In the genomic region with DNA sequence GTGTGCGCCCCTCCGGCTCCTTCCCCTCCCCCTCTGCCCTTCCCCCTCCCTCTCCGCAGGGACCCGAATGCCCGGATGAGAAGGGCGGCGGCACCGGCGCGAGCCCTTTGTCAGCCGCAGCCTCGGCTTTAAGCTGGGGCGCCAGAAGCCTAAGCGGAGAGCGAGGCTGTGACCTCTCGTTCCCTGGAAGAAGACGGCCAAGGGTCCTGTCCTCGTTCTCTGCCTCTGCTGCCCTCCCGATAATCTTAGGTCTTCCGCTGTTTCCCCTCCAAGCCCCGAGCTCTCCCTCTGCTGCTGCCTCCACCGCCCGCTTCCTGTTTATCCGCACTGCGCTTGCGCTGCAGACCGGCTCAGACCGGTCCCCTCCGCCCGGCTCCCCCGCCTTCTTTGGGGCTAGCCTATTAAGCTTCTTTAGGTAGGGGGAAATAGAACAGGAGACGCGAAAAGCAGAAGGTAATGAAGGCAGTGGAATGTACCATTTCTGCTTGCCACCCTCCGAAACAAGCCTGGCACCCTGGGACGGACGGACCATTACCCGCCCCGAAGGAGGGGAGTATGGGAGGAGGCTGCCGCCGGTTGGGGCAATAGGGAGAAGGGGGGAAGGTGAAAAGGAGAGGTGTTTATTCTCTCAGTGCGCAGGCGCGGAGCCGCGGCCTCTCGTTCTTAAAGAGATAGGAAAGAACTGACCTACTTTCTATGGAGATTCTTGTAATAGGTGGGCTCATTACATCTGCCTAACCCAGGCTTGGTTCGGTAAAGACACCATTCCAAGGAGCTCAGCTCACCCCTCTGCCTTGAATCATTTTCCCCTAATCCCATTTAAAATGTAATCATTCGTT, we compare ENCODE assay signal across 1 cellular context.
TF ChIP-seq lines count a peak whose summit lies in the region.

A gene (minus strand): TSS at position 326 of the 839 bp plus-strand sequence. CDS start 422 bp downstream, outside the sequence.

TF ChIP-seq in GM12878, 131 proteins besides CTCF, POLR2A, EP300 and RAD21 (continued from another document and continues in another):
- TF ChIP-seq, protein P1, sequence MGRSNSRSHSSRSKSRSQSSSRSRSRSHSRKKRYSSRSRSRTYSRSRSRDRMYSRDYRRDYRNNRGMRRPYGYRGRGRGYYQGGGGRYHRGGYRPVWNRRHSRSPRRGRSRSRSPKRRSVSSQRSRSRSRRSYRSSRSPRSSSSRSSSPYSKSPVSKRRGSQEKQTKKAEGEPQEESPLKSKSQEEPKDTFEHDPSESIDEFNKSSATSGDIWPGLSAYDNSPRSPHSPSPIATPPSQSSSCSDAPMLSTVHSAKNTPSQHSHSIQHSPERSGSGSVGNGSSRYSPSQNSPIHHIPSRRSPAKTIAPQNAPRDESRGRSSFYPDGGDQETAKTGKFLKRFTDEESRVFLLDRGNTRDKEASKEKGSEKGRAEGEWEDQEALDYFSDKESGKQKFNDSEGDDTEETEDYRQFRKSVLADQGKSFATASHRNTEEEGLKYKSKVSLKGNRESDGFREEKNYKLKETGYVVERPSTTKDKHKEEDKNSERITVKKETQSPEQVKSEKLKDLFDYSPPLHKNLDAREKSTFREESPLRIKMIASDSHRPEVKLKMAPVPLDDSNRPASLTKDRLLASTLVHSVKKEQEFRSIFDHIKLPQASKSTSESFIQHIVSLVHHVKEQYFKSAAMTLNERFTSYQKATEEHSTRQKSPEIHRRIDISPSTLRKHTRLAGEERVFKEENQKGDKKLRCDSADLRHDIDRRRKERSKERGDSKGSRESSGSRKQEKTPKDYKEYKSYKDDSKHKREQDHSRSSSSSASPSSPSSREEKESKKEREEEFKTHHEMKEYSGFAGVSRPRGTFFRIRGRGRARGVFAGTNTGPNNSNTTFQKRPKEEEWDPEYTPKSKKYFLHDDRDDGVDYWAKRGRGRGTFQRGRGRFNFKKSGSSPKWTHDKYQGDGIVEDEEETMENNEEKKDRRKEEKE (IDR thresholded peaks at IDR 0.05), result peak; percentile 95
- TF ChIP-seq, protein P2, sequence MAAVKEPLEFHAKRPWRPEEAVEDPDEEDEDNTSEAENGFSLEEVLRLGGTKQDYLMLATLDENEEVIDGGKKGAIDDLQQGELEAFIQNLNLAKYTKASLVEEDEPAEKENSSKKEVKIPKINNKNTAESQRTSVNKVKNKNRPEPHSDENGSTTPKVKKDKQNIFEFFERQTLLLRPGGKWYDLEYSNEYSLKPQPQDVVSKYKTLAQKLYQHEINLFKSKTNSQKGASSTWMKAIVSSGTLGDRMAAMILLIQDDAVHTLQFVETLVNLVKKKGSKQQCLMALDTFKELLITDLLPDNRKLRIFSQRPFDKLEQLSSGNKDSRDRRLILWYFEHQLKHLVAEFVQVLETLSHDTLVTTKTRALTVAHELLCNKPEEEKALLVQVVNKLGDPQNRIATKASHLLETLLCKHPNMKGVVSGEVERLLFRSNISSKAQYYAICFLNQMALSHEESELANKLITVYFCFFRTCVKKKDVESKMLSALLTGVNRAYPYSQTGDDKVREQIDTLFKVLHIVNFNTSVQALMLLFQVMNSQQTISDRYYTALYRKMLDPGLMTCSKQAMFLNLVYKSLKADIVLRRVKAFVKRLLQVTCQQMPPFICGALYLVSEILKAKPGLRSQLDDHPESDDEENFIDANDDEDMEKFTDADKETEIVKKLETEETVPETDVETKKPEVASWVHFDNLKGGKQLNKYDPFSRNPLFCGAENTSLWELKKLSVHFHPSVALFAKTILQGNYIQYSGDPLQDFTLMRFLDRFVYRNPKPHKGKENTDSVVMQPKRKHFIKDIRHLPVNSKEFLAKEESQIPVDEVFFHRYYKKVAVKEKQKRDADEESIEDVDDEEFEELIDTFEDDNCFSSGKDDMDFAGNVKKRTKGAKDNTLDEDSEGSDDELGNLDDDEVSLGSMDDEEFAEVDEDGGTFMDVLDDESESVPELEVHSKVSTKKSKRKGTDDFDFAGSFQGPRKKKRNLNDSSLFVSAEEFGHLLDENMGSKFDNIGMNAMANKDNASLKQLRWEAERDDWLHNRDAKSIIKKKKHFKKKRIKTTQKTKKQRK (IDR thresholded peaks at IDR 0.05; ENCODE audit: low read depth, low read length), result no peak
- TF ChIP-seq BCL11A (IDR thresholded peaks at IDR 0.05; ENCODE audit: low read depth, low read length), result 0 out of 2 replicates have a peak, but pooled peaks have one; percentile 6
- TF ChIP-seq, protein P3, sequence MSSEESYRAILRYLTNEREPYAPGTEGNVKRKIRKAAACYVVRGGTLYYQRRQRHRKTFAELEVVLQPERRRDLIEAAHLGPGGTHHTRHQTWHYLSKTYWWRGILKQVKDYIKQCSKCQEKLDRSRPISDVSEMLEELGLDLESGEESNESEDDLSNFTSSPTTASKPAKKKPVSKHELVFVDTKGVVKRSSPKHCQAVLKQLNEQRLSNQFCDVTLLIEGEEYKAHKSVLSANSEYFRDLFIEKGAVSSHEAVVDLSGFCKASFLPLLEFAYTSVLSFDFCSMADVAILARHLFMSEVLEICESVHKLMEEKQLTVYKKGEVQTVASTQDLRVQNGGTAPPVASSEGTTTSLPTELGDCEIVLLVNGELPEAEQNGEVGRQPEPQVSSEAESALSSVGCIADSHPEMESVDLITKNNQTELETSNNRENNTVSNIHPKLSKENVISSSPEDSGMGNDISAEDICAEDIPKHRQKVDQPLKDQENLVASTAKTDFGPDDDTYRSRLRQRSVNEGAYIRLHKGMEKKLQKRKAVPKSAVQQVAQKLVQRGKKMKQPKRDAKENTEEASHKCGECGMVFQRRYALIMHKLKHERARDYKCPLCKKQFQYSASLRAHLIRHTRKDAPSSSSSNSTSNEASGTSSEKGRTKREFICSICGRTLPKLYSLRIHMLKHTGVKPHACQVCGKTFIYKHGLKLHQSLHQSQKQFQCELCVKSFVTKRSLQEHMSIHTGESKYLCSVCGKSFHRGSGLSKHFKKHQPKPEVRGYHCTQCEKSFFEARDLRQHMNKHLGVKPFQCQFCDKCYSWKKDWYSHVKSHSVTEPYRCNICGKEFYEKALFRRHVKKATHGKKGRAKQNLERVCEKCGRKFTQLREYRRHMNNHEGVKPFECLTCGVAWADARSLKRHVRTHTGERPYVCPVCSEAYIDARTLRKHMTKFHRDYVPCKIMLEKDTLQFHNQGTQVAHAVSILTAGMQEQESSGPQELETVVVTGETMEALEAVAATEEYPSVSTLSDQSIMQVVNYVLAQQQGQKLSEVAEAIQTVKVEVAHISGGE (CRISPR knock-in tag; IDR thresholded peaks at IDR 0.05), result no peak
- TF ChIP-seq MYC (IDR thresholded peaks at IDR 0.05; ENCODE audit: insufficient read depth, insufficient read length, insufficient replicate concordance, low read length, severe bottlenecking), result no peak
- TF ChIP-seq, protein P4, sequence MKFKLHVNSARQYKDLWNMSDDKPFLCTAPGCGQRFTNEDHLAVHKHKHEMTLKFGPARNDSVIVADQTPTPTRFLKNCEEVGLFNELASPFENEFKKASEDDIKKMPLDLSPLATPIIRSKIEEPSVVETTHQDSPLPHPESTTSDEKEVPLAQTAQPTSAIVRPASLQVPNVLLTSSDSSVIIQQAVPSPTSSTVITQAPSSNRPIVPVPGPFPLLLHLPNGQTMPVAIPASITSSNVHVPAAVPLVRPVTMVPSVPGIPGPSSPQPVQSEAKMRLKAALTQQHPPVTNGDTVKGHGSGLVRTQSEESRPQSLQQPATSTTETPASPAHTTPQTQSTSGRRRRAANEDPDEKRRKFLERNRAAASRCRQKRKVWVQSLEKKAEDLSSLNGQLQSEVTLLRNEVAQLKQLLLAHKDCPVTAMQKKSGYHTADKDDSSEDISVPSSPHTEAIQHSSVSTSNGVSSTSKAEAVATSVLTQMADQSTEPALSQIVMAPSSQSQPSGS (IDR thresholded peaks at IDR 0.05; ENCODE audit: low read length), result no peak
- TF ChIP-seq SREBF1 (IDR thresholded peaks at IDR 0.05; ENCODE audit: low read length), result peak; percentile 99
- TF ChIP-seq EZH2 (IDR thresholded peaks at IDR 0.05; ENCODE audit: borderline replicate concordance, control insufficient read depth, low read depth, low read length), result no peak
- no peak; the same call in 1 of the 2 replicates for TF ChIP-seq ZBED1 (IDR thresholded peaks at IDR 0.05; ENCODE audit: borderline replicate concordance)
- TF ChIP-seq NRF1 (conservative IDR thresholded peaks at IDR 0.05; ENCODE audit: low read depth, low read length), result peak; percentile 75
- TF ChIP-seq NFYA (IDR thresholded peaks at IDR 0.05; ENCODE audit: borderline replicate concordance, low read depth, low read length), result no peak
- TF ChIP-seq NFIC (IDR thresholded peaks at IDR 0.05; ENCODE audit: low read depth, low read length), result peak; percentile 72
- TF ChIP-seq ZNF217 (IDR thresholded peaks at IDR 0.05), result no peak
- peak; percentile 100 for TF ChIP-seq JUND (IDR thresholded peaks at IDR 0.05; ENCODE audit: low read depth, low read length)
- TF ChIP-seq CHD1 (IDR thresholded peaks at IDR 0.05; ENCODE audit: low read depth, low read length), result peak; percentile 100
- peak; percentile 70 for TF ChIP-seq CREB1 (IDR thresholded peaks at IDR 0.05; ENCODE audit: low read depth)
- peak; percentile 99 for TF ChIP-seq FOXK2 (IDR thresholded peaks at IDR 0.05)
- TF ChIP-seq, protein P5, sequence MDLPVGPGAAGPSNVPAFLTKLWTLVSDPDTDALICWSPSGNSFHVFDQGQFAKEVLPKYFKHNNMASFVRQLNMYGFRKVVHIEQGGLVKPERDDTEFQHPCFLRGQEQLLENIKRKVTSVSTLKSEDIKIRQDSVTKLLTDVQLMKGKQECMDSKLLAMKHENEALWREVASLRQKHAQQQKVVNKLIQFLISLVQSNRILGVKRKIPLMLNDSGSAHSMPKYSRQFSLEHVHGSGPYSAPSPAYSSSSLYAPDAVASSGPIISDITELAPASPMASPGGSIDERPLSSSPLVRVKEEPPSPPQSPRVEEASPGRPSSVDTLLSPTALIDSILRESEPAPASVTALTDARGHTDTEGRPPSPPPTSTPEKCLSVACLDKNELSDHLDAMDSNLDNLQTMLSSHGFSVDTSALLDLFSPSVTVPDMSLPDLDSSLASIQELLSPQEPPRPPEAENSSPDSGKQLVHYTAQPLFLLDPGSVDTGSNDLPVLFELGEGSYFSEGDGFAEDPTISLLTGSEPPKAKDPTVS (IDR thresholded peaks at IDR 0.05; ENCODE audit: low read depth, low read length), result no peak
- TF ChIP-seq, protein P6, sequence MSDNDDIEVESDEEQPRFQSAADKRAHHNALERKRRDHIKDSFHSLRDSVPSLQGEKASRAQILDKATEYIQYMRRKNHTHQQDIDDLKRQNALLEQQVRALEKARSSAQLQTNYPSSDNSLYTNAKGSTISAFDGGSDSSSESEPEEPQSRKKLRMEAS (IDR thresholded peaks at IDR 0.05; ENCODE audit: low read depth, low read length), result no peak; the same call in 1 of the 2 replicates
- no peak for TF ChIP-seq SUPT20H (IDR thresholded peaks at IDR 0.05; ENCODE audit: borderline replicate concordance, control insufficient read depth, low read depth, low read length)
- TF ChIP-seq CEBPB (IDR thresholded peaks at IDR 0.05; ENCODE audit: borderline replicate concordance in 1 of 2, low read depth in 2 of 2, low read length in 2 of 2), result no peak
- TF ChIP-seq, protein P7, sequence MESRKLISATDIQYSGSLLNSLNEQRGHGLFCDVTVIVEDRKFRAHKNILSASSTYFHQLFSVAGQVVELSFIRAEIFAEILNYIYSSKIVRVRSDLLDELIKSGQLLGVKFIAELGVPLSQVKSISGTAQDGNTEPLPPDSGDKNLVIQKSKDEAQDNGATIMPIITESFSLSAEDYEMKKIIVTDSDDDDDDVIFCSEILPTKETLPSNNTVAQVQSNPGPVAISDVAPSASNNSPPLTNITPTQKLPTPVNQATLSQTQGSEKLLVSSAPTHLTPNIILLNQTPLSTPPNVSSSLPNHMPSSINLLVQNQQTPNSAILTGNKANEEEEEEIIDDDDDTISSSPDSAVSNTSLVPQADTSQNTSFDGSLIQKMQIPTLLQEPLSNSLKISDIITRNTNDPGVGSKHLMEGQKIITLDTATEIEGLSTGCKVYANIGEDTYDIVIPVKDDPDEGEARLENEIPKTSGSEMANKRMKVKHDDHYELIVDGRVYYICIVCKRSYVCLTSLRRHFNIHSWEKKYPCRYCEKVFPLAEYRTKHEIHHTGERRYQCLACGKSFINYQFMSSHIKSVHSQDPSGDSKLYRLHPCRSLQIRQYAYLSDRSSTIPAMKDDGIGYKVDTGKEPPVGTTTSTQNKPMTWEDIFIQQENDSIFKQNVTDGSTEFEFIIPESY (IDR thresholded peaks at IDR 0.05), result 0 out of 2 replicates have a peak, but pooled peaks have one; percentile 42
- peak; percentile 86 for TF ChIP-seq RB1 (IDR thresholded peaks at IDR 0.05; ENCODE audit: borderline replicate concordance)
- peak; percentile 97; the same call in 1 of the 2 replicates for TF ChIP-seq STAT1 (conservative IDR thresholded peaks at IDR 0.05)
- peak; percentile 65 for TF ChIP-seq IKZF1 (conservative IDR thresholded peaks at IDR 0.05)
- TF ChIP-seq TAF1 (IDR thresholded peaks at IDR 0.05; ENCODE audit: borderline replicate concordance, low read depth, low read length), result peak; percentile 100
- peak; percentile 93 for TF ChIP-seq SP1 (IDR thresholded peaks at IDR 0.05; ENCODE audit: low read depth, low read length)
- no peak for TF ChIP-seq ZNF274 (IDR thresholded peaks at IDR 0.05; ENCODE audit: insufficient read depth, insufficient read length)
- TF ChIP-seq, protein P8, sequence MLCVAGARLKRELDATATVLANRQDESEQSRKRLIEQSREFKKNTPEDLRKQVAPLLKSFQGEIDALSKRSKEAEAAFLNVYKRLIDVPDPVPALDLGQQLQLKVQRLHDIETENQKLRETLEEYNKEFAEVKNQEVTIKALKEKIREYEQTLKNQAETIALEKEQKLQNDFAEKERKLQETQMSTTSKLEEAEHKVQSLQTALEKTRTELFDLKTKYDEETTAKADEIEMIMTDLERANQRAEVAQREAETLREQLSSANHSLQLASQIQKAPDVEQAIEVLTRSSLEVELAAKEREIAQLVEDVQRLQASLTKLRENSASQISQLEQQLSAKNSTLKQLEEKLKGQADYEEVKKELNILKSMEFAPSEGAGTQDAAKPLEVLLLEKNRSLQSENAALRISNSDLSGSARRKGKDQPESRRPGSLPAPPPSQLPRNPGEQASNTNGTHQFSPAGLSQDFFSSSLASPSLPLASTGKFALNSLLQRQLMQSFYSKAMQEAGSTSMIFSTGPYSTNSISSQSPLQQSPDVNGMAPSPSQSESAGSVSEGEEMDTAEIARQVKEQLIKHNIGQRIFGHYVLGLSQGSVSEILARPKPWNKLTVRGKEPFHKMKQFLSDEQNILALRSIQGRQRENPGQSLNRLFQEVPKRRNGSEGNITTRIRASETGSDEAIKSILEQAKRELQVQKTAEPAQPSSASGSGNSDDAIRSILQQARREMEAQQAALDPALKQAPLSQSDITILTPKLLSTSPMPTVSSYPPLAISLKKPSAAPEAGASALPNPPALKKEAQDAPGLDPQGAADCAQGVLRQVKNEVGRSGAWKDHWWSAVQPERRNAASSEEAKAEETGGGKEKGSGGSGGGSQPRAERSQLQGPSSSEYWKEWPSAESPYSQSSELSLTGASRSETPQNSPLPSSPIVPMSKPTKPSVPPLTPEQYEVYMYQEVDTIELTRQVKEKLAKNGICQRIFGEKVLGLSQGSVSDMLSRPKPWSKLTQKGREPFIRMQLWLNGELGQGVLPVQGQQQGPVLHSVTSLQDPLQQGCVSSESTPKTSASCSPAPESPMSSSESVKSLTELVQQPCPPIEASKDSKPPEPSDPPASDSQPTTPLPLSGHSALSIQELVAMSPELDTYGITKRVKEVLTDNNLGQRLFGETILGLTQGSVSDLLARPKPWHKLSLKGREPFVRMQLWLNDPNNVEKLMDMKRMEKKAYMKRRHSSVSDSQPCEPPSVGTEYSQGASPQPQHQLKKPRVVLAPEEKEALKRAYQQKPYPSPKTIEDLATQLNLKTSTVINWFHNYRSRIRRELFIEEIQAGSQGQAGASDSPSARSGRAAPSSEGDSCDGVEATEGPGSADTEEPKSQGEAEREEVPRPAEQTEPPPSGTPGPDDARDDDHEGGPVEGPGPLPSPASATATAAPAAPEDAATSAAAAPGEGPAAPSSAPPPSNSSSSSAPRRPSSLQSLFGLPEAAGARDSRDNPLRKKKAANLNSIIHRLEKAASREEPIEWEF (IDR thresholded peaks at IDR 0.05; ENCODE audit: insufficient replicate concordance, low read depth, low read length), result no peak
